In the genomic region with DNA sequence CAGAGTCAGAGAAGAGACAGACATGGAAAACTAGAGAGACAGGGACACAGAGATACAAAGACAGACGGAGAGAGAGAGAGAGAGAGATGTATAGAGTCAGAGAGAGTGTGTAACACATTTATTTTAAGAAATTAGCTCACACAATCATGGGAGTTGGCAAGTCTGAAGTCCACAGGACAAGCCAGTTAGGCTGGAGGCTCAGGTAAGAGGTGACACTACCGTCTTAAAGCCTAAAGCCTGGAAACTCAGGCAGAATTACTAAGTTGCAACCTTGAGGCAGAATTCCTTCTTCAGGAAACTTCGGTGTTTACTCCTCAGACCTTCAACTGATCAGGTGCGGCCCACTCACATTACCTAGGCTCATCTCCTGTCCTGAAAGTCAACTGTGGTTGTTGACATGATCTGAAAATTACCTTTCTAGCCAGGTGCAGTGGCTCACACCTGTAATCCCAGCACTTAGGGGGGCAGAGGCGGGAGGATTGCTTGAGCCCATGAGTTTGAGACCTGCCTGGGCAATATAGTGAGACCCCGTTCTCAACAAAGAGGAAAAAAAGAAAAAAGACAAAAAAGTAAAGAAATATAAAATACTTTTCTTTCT, we compare ENCODE assay signal across 24 cellular contexts. TPM values are rescaled to one million over a fixed set of nuclear protein-coding genes. Genes with fewer than 3 reads are reported as not detected.
"Had no signal": no experiment of that assay in that cellular context is flagged by ENCODE, and none has a peak within 500 bp of the region (broad histone marks: within the 10 kb centered on the region; RNA-seq: fewer than 3 reads in every experiment).

No MANE protein-coding gene starts in this region.

- H3K4me3 Mint-ChIP-seq: activated CD4-positive, alpha-beta memory T cell treated with anti-CD3 and anti-CD28 coated beads for 36 hours; activated naive CD8-positive, alpha-beta T cell treated with anti-CD3 and anti-CD28 coated beads, Interleukin-2, amount 10 ng/mL, durations not matched to agents 7 days and 5 days; endodermal cell; mesothelial cell of epicardium; nephron progenitor cell had no signal

- H3K36me3 ChIP-seq: tibial artery, uterus had no signal

- H3K27me3 ChIP-seq: body of pancreas, uterus had no signal

- DNase-seq: activated CD4-positive, alpha-beta memory T cell treated with anti-CD3 and anti-CD28 coated beads for 36 hours; activated CD4-positive, CD25-positive, alpha-beta regulatory T cell treated with anti-CD3 and anti-CD28 coated beads, Interleukin-2, amount 50 U/mL, for 72 hours; activated gamma-delta T cell; activated naive CD8-positive, alpha-beta T cell treated with anti-CD3 and anti-CD28 coated beads, Interleukin-2, amount 10 ng/mL, durations not matched to agents 7 days and 5 days; activated T-cell treated with anti-CD3 and anti-CD28 coated beads, Interleukin-2, amount 50 U/mL, for 1 hour; body of pancreas; endodermal cell; foreskin melanocyte; hypothalamus; islet precursor cell; nephron progenitor cell; nucleus accumbens; stimulated activated CD4-positive, alpha-beta T cell treated with anti-CD3 and anti-CD28 coated beads, Interleukin-12 subunit alpha, Interleukin-12 subunit beta, amount 100 ng/mL, for 4 hours; stimulated activated CD4-positive, alpha-beta T cell treated with anti-CD3 and anti-CD28 coated beads, Interleukin-1b, Interleukin-23, amount 100 ng/mL, for 48 hours; stimulated activated CD8-positive, alpha-beta memory T cell treated with anti-CD3 and anti-CD28 coated beads, Interleukin-4, amount 100 ng/mL, for 48 hours; stimulated activated naive CD4-positive, alpha-beta T cell; substantia nigra; T-helper 2 cell; tibial artery; uterus had no signal

- H3K4me1 ChIP-seq: body of pancreas, uterus had no signal

- H3K9me3 Mint-ChIP-seq: endodermal cell had no signal

- ATAC-seq: body of pancreas had no signal

- H3K9me3 ChIP-seq: body of pancreas, tibial artery, uterus had no signal

- H3K27ac Mint-ChIP-seq: activated CD4-positive, alpha-beta memory T cell treated with anti-CD3 and anti-CD28 coated beads for 36 hours; endodermal cell; mesothelial cell of epicardium; nephron progenitor cell had no signal

- H3K4me3 ChIP-seq: body of pancreas, tibial artery, uterus had no signal

- H3K27ac ChIP-seq: body of pancreas, tibial artery, uterus, VCaP had no signal

RNA-seq across cellular contexts. Expression of a gene that starts 2.8 kb away (rescaled TPM):
- total RNA-seq: epithelial cell of proximal tubule, lung microvascular endothelial cell had no signal
